In genomic region chr1:77350012-77350411, GRCh38 we compare ENCODE assay signal across 14 cellular contexts.
"Had no signal": no experiment of that assay in that cellular context is flagged by ENCODE, and none has a peak within 500 bp of the region (broad histone marks: within the 10 kb centered on the region; RNA-seq: fewer than 3 reads in every experiment).

No MANE protein-coding gene starts in this region.

- DNase-seq: activated CD4-positive, alpha-beta T cell treated with anti-CD3 and anti-CD28 coated beads, Interleukin-2, amount 50 U/mL, for 1 hour; activated T-cell treated with anti-CD3 and anti-CD28 coated beads, Interleukin-2, amount 50 U/mL, for 1 hour; foreskin melanocyte; heart right ventricle; nephron progenitor cell; stimulated activated CD4-positive, alpha-beta T cell treated with anti-CD3 and anti-CD28 coated beads, Interleukin-2, amount 100 ng/mL, for 48 hours; T-helper 17 cell; uterus had no signal

- H3K9me3 ChIP-seq: esophagus muscularis mucosa, heart right ventricle, thoracic aorta, uterus had no signal

- H3K27ac Mint-ChIP-seq: activated naive CD4-positive, alpha-beta T cell treated with anti-CD3 and anti-CD28 coated beads, Interleukin-2, amount 50 U/mL, for 24 hours; memory B cell; nephron progenitor cell; stimulated activated naive CD8-positive, alpha-beta T cell treated with anti-CD3 and anti-CD28 coated beads, Interleukin-15, Interleukin-2, amounts not matched to agents 100 ng/mL and 50 ng/mL, for 24 hours; T-helper 17 cell had no signal

- H3K36me3 ChIP-seq: esophagus muscularis mucosa, heart right ventricle, thoracic aorta, uterus had no signal

- H3K4me1 Mint-ChIP-seq: memory B cell, nephron progenitor cell had no signal

- H3K27ac ChIP-seq: esophagus muscularis mucosa, heart right ventricle, thoracic aorta, uterus had no signal

- H3K36me3 Mint-ChIP-seq: memory B cell had no signal

- H3K27me3 ChIP-seq: esophagus muscularis mucosa, uterus had no signal

- H3K27me3 Mint-ChIP-seq: activated naive CD4-positive, alpha-beta T cell treated with anti-CD3 and anti-CD28 coated beads, Interleukin-2, amount 50 U/mL, for 24 hours; stimulated activated naive CD8-positive, alpha-beta T cell treated with anti-CD3 and anti-CD28 coated beads, Interleukin-15, Interleukin-2, amounts not matched to agents 100 ng/mL and 50 ng/mL, for 24 hours; T-helper 17 cell had no signal

- H3K4me1 ChIP-seq: esophagus muscularis mucosa, heart right ventricle, uterus had no signal

- H3K9me3 Mint-ChIP-seq: activated naive CD4-positive, alpha-beta T cell treated with anti-CD3 and anti-CD28 coated beads, Interleukin-2, amount 50 U/mL, for 24 hours; memory B cell; nephron progenitor cell; stimulated activated naive CD8-positive, alpha-beta T cell treated with anti-CD3 and anti-CD28 coated beads, Interleukin-15, Interleukin-2, amounts not matched to agents 100 ng/mL and 50 ng/mL, for 24 hours had no signal

- H3K4me3 ChIP-seq: esophagus muscularis mucosa, heart right ventricle, thoracic aorta, uterus had no signal

- ATAC-seq: heart right ventricle, left lobe of liver, T-helper 17 cell had no signal

- H3K4me3 Mint-ChIP-seq: activated naive CD4-positive, alpha-beta T cell treated with anti-CD3 and anti-CD28 coated beads, Interleukin-2, amount 50 U/mL, for 24 hours; memory B cell; nephron progenitor cell; stimulated activated naive CD8-positive, alpha-beta T cell treated with anti-CD3 and anti-CD28 coated beads, Interleukin-15, Interleukin-2, amounts not matched to agents 100 ng/mL and 50 ng/mL, for 24 hours; T-helper 17 cell had no signal
